25 cellular contexts compared by ENCODE assay signal in genomic region chr4:720111-720860, GRCh38. TPM values are rescaled to one million over a fixed set of nuclear protein-coding genes. Genes with fewer than 3 reads are reported as not detected.
DNase-seq lines count a peak whose midpoint lies in the region; FAIRE-seq and TF ChIP-seq lines count a peak whose summit lies in the region.
"Had no signal": no experiment of that assay in that cellular context is flagged by ENCODE, and none has a peak within 500 bp of the region (broad histone marks: within the 10 kb centered on the region; RNA-seq: fewer than 3 reads in every experiment).

No MANE protein-coding gene starts in this region.

- peak overlapping the region in 1 of 3 donors; percentile 22 for H3K4me3 ChIP-seq in breast epithelium
- H3K4me3 ChIP-seq: Peyer's patch, SJSA1, stomach, upper lobe of right lung had no signal

- BruUV-seq in MCF 10A (replicated peaks; lab: Mats Ljungman, UMichigan), result no TSS peak

- no peak for DNase-seq in breast epithelium (ENCODE audit: low spot score in 2 of 2)
- DNase-seq in MCF 10A (ENCODE audit: unreplicated experiment), result no peak
- DNase-seq in chondrocyte (ENCODE audit: low spot score), result no peak
- no peak for DNase-seq in neural crest cell (ENCODE audit: low read depth, low spot score)
- no peak for DNase-seq in type B pancreatic cell (ENCODE audit: extremely low spot score, unreplicated experiment)
- DNase-seq in GM12891 (ENCODE audit: insufficient read length, low spot score), result no peak
- DNase-seq in OCI-M1 (lab: John Stamatoyannopoulos, UW), result no peak
- no peak for DNase-seq in NCI-H2196 treated with DMSO at 0.1 percent for 48 hours (lab: John Stamatoyannopoulos, UW; ENCODE audit: unreplicated experiment)
- DNase-seq: 8988T; activated CD4-positive, alpha-beta T cell treated with anti-CD3 and anti-CD28 coated beads for 4 hours; activated naive CD4-positive, alpha-beta T cell; activated T-cell treated with anti-CD3 and anti-CD28 coated beads, Interleukin-2, amount 50 U/mL, for 48 hours; CD8-positive, alpha-beta T cell; KG1; NCI-H1436; NCI-H510A; NK-92 treated with Interleukin-12 subunit alpha and Interleukin-12 subunit beta, amount 100 ng/mL, for 24 hours; Peyer's patch; stimulated activated CD4-positive, alpha-beta T cell treated with anti-CD3 and anti-CD28 coated beads, Interleukin-2, amount 100 ng/mL, for 48 hours; stomach; upper lobe of right lung had no signal

- intact Hi-C loops in breast epithelium (cut with DNase I; ENCODE audit: low total_unique reads) (no loop called here), MCF 10A (cut with micrococcal nuclease) (no loop called here)

- H3K27ac Mint-ChIP-seq in MCF 10A (ENCODE audit: low read depth, unreplicated experiment), result no peak overlapping the region
- H3K27ac Mint-ChIP-seq in chondrocyte (ENCODE audit: unreplicated experiment), result peak overlapping the region; percentile 91
- no peak overlapping the region for H3K27ac Mint-ChIP-seq in neural crest cell (ENCODE audit: unreplicated experiment)
- H3K27ac Mint-ChIP-seq in type B pancreatic cell, result peak overlapping the region; percentile 43
- H3K27ac Mint-ChIP-seq: CD8-positive, alpha-beta T cell; T-helper 1 cell treated with Interleukin-12 subunit alpha and Interleukin-12 subunit beta and Interleukin-4 antibody, amounts not matched to agents 30 μg/mL and 1 μg/mL, for 36 hours had no signal

- H3K27me3 ChIP-seq in breast epithelium, result no peaks in the 10 kb centered on the region
- H3K27me3 ChIP-seq: Peyer's patch, SJSA1, stomach, upper lobe of right lung had no signal

- H3K27ac ChIP-seq in breast epithelium, result peak overlapping the region; percentile 74 to 86
- H3K27ac ChIP-seq: SJSA1, stomach had no signal

- H3K9me3 Mint-ChIP-seq in MCF 10A (ENCODE audit: unreplicated experiment), result no peaks in the 10 kb centered on the region
- H3K9me3 Mint-ChIP-seq in chondrocyte (ENCODE audit: low read depth), result no peaks in the 10 kb centered on the region
- no peaks in the 10 kb centered on the region for H3K9me3 Mint-ChIP-seq in neural crest cell
- H3K9me3 Mint-ChIP-seq in type B pancreatic cell, result no peaks in the 10 kb centered on the region
- H3K9me3 Mint-ChIP-seq: CD8-positive, alpha-beta T cell; T-helper 1 cell treated with Interleukin-12 subunit alpha and Interleukin-12 subunit beta and Interleukin-4 antibody, amounts not matched to agents 30 μg/mL and 1 μg/mL, for 36 hours had no signal

- H3K36me3 Mint-ChIP-seq in MCF 10A (ENCODE audit: insufficient read depth, unreplicated experiment) (peaks cover 16% of the 10 kb centered on the region), chondrocyte (ENCODE audit: low read depth) (peaks cover 7% of the 10 kb centered on the region), neural crest cell (ENCODE audit: low read depth) (peaks cover 7% of the 10 kb centered on the region), type B pancreatic cell (peaks cover 7% of the 10 kb centered on the region)

- H3K27me3 Mint-ChIP-seq in MCF 10A (ENCODE audit: insufficient read depth, unreplicated experiment) (no peaks in the 10 kb centered on the region), chondrocyte (ENCODE audit: low read depth) (no peaks in the 10 kb centered on the region), neural crest cell (ENCODE audit: low read depth) (no peaks in the 10 kb centered on the region), type B pancreatic cell (no peaks in the 10 kb centered on the region)

- CTCF ChIA-PET in MCF 10A (lab: Yijun Ruan, JAX), result interaction anchor here (1.6 kb wide), 1 partner anchor 22 kb away, joined by 6 read pairs; no protein-coding TSS in a partner anchor

- no peak overlapping the region for H3K4me3 Mint-ChIP-seq in MCF 10A (ENCODE audit: unreplicated experiment)
- peak overlapping the region; percentile 19 for H3K4me3 Mint-ChIP-seq in chondrocyte (ENCODE audit: unreplicated experiment)
- H3K4me3 Mint-ChIP-seq in neural crest cell, result peak overlapping the region; percentile 19
- no peak overlapping the region for H3K4me3 Mint-ChIP-seq in type B pancreatic cell
- H3K4me3 Mint-ChIP-seq: CD8-positive, alpha-beta T cell; T-helper 1 cell treated with Interleukin-12 subunit alpha and Interleukin-12 subunit beta and Interleukin-4 antibody, amounts not matched to agents 30 μg/mL and 1 μg/mL, for 36 hours had no signal

- peaks cover 36% of the 10 kb centered on the region for H3K4me1 Mint-ChIP-seq in MCF 10A (ENCODE audit: insufficient read depth, unreplicated experiment)
- H3K4me1 Mint-ChIP-seq in chondrocyte (ENCODE audit: low read depth), result peaks cover 41% of the 10 kb centered on the region
- peaks cover 6% of the 10 kb centered on the region for H3K4me1 Mint-ChIP-seq in neural crest cell
- H3K4me1 Mint-ChIP-seq in type B pancreatic cell (ENCODE audit: unreplicated experiment), result peaks cover 7% of the 10 kb centered on the region

- POLR2A ChIA-PET in MCF 10A (lab: Yijun Ruan, JAX), result no interaction called here

- no peaks in the 10 kb centered on the region for H3K9me3 ChIP-seq in breast epithelium
- H3K9me3 ChIP-seq: Peyer's patch, SJSA1, stomach, upper lobe of right lung had no signal

- TF ChIP-seq POLR2A in breast epithelium (IDR thresholded peaks at IDR 0.05), result no peak
- TF ChIP-seq POLR2A in GM12891 (IDR thresholded peaks at IDR 0.05; ENCODE audit: low read depth, low read length), result no peak

- peaks cover 0 to 8% of the 10 kb centered on the region in 2 donors for H3K4me1 ChIP-seq in breast epithelium
- H3K4me1 ChIP-seq: SJSA1 had no signal

- no peaks in the 10 kb centered on the region for H3K36me3 ChIP-seq in breast epithelium
- H3K36me3 ChIP-seq: SJSA1, upper lobe of right lung had no signal

- no peak for FAIRE-seq in GM12891 (lab: Jason Lieb, UNC)

- no peak for TF ChIP-seq CTCF in breast epithelium (IDR thresholded peaks at IDR 0.05)
- no peak for TF ChIP-seq CTCF in MCF 10A (IDR thresholded peaks at IDR 0.05; ENCODE audit: unreplicated experiment)
- TF ChIP-seq CTCF in chondrocyte (IDR thresholded peaks at IDR 0.05), result no peak
- no peak for TF ChIP-seq CTCF in neural crest cell (conservative IDR thresholded peaks at IDR 0.05)
- no peak for TF ChIP-seq CTCF in type B pancreatic cell (conservative IDR thresholded peaks at IDR 0.05)

TF ChIP-seq in GM12891, 5 proteins besides CTCF, POLR2A, EP300 and RAD21:
- no peak for TF ChIP-seq SPI1 (IDR thresholded peaks at IDR 0.05; ENCODE audit: low read depth, low read length)
- no peak for TF ChIP-seq POU2F2 (IDR thresholded peaks at IDR 0.05; ENCODE audit: low read depth, low read length)
- TF ChIP-seq PAX5 (IDR thresholded peaks at IDR 0.05; ENCODE audit: insufficient read depth, low read length, severe bottlenecking), result no peak
- TF ChIP-seq POLR2AphosphoS5 (IDR thresholded peaks at IDR 0.05; ENCODE audit: low read depth, low read length), result no peak
- TF ChIP-seq TAF1 (IDR thresholded peaks at IDR 0.05; ENCODE audit: low read depth, low read length), result no peak

RNA-seq across cellular contexts. Expression of gene PCGF3, which starts 14.7 kb away (rescaled TPM):
- total RNA-seq in breast epithelium, result 10 to 100 TPM; 60.6 to 71.7 (median 69.4) TPM
- 26.5 and 33.5 TPM in 2 replicates for total RNA-seq in MCF 10A (2022)
- 54.1 to 60.8 TPM (median 55.4 TPM) in 3 replicates for total RNA-seq in chondrocyte
- total RNA-seq in neural crest cell, result 58.5 and 61.2 TPM in 2 replicates
- 64.3 and 66.7 TPM in 2 replicates for total RNA-seq in type B pancreatic cell (ENCODE audit: low replicate concordance)
- polyA plus RNA-seq in GM12891 (2012; ENCODE audit: low read depth, missing spikeins), result 20.6 TPM

RNA-seq across cellular contexts. Expression of gene SLC49A3, which starts 31.3 kb away (rescaled TPM):
- total RNA-seq in breast epithelium (10 to 100 TPM; 14.4 to 22.3 (median 18.3) TPM), MCF 10A (2022) (not detected in 2 replicates), chondrocyte (0.85 to 1.3 TPM (median 0.89 TPM) in 3 replicates), neural crest cell (0.77 and 0.91 TPM in 2 replicates), type B pancreatic cell (ENCODE audit: low replicate concordance) (2.5 and 3.3 TPM in 2 replicates)
- 0.42 TPM for polyA plus RNA-seq in GM12891 (2012; ENCODE audit: low read depth, missing spikeins)
- total RNA-seq: HT1080, SJSA1 had no signal
- polyA plus RNA-seq: mammary epithelial cell had no signal

RNA-seq across cellular contexts. Expression of gene MYL5, which starts 45.9 kb away (rescaled TPM):
- total RNA-seq in breast epithelium, result 10 to 100 TPM in 2 of 3 donors, 1 to 10 TPM in 1; 7.9 to 14.9 (median 12.1) TPM
- total RNA-seq in MCF 10A (2022), result 30.6 and 32.9 TPM in 2 replicates
- total RNA-seq in chondrocyte, result 22.8 to 26.5 TPM (median 25.6 TPM) in 3 replicates
- total RNA-seq in neural crest cell, result 10.6 and 10.8 TPM in 2 replicates
- total RNA-seq in type B pancreatic cell (ENCODE audit: low replicate concordance), result 20.2 and 21.3 TPM in 2 replicates
- 23.8 TPM for polyA plus RNA-seq in GM12891 (2012; ENCODE audit: low read depth, missing spikeins)

RNA-seq across cellular contexts. Expression of gene ATP5ME, which starts 46.2 kb away (rescaled TPM):
- total RNA-seq in breast epithelium, result 100 to 1,000 TPM; 108 to 179 (median 128) TPM
- total RNA-seq in MCF 10A (2022), result 355 and 389 TPM in 2 replicates
- 240 to 279 TPM (median 256 TPM) in 3 replicates for total RNA-seq in chondrocyte
- total RNA-seq in neural crest cell, result 278 and 281 TPM in 2 replicates
- 285 and 363 TPM in 2 replicates for total RNA-seq in type B pancreatic cell (ENCODE audit: low replicate concordance)
- 1,492 TPM for polyA plus RNA-seq in GM12891 (2012; ENCODE audit: low read depth, missing spikeins)

Comparison
In these comparisons a context has a peak if more than half of its experiments do, and no peak if none do; other contexts are left out.
1. H3K27ac Mint-ChIP-seq: peak in chondrocyte (single experiment) and type B pancreatic cell (single experiment); none in MCF 10A (single experiment) and neural crest cell (single experiment).
2. H3K4me3 Mint-ChIP-seq: peak in chondrocyte (single experiment) and neural crest cell (single experiment); none in MCF 10A (single experiment) and type B pancreatic cell (single experiment).